In the genomic region with DNA sequence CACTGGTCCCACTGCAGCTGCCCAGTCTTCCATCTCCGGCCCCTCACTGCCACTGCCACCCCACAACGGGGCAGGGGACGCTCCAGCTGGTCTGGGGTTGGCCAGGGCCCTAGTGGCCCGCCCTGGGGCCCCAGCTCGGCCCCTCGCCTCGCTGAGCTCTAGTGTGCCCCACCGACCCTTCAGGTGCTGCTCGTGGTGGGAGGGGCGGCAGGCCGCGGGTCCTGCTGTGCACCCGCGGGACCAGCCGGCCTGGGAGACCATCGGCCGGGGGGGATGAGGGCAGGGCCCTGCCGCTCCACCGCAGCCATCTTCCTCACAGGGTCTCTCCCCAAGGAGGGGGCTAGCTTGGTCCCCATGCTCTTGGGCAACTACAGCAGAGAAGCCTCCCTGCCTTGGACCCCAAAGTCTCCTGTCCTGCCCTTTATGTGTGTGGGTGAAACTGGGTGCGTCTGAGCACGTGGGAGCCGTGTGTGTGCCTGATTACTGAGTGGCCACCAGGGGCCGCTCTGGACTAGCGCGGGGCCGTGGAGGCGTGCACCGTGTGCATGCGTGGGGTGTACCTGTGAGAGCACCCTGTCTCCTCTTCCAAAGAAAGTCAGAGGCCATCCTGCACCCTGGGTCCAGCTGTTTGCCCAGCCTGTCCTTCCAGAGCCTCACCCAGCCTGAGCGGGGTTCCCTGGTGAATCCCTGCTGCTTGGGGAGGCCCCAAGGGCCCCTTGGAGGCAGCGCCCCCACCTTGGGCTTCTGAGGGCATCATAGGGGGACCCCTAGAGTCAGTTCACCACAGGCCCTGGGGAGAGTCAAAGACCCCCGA, we compare ENCODE assay signal across 9 cellular contexts. TPM values are rescaled to one million over a fixed set of nuclear protein-coding genes. Genes with fewer than 3 reads are reported as not detected.
DNase-seq lines count a peak whose midpoint lies in the region; ATAC-seq and TF ChIP-seq lines count a peak whose summit lies in the region.
"Had no signal": no experiment of that assay in that cellular context is flagged by ENCODE, and none has a peak within 500 bp of the region (broad histone marks: within the 10 kb centered on the region; RNA-seq: fewer than 3 reads in every experiment).

No MANE protein-coding gene starts in this region.

- no peak for TF ChIP-seq POLR2A in esophagus squamous epithelium (IDR thresholded peaks at IDR 0.05)
- no peak for TF ChIP-seq POLR2A in thyroid gland (IDR thresholded peaks at IDR 0.05)

- intact Hi-C loops in esophagus squamous epithelium (cut with DNase I) = no loop called here
- intact Hi-C loops in thyroid gland (cut with DNase I) = no loop called here

- H3K27me3 ChIP-seq in esophagus squamous epithelium = peaks cover 0 to 29% (median 0%) of the 10 kb centered on the region in 4 donors
- peaks cover 0 to 21% (median 0%) of the 10 kb centered on the region in 3 experiments for H3K27me3 ChIP-seq in neuronal stem cell (ENCODE audit: control insufficient read depth in 3 of 3, insufficient read depth in 3 of 3, low read depth in 1 of 3, low read length in 3 of 3)
- H3K27me3 ChIP-seq in thyroid gland = no peaks in the 10 kb centered on the region
- H3K27me3 ChIP-seq: BLaER1 had no signal

- TF ChIP-seq CTCF in esophagus squamous epithelium (IDR thresholded peaks at IDR 0.05) = peak; percentile 35 to 94 (median 82)
- TF ChIP-seq CTCF in thyroid gland (IDR thresholded peaks at IDR 0.05) = peak; percentile 49 to 63 (median 58)

- no peak overlapping the region for H3K4me2 ChIP-seq in neuronal stem cell (ENCODE audit: insufficient read depth, low read length, poor library complexity, severe bottlenecking)
- H3K4me2 ChIP-seq: BLaER1 had no signal

- no peak overlapping the region for H3K4ac ChIP-seq in neuronal stem cell (ENCODE audit: low read length)

- no peak for ATAC-seq in GM18520 (IDR thresholded peaks at IDR 0.05; ENCODE audit: unreplicated experiment)

- H2AK5ac ChIP-seq in neuronal stem cell (ENCODE audit: low read depth, low read length) = peak overlapping the region; percentile 95

- no peak overlapping the region for H3K14ac ChIP-seq in neuronal stem cell (ENCODE audit: low read length)

- peak overlapping the region; percentile 94 for H3K18ac ChIP-seq in neuronal stem cell (ENCODE audit: low read length)

- H2BK120ac ChIP-seq in neuronal stem cell (ENCODE audit: low read depth, low read length) = peak overlapping the region; percentile 87

- H4K8ac ChIP-seq in neuronal stem cell (ENCODE audit: low read depth, low read length) = no peak overlapping the region

- 61 to 64% methylated on average over 3 to 9 of the region's 32 CpGs for WGBS in esophagus squamous epithelium, 2 donors
- no CpG with 5 or more reads among the region's 32 CpGs for WGBS in neuronal stem cell (ENCODE audit: extremely low coverage in 2 of 2, insufficient read length in 2 of 2, insufficient replicate concordance in 1 of 2), 2 donors
- WGBS in thyroid gland, 2 donors = 45 to 52% methylated on average over 18 to 20 of the region's 32 CpGs

- DNase-seq in DMS53 (lab: John Stamatoyannopoulos, UW) = peak; percentile 68
- no peak for DNase-seq in DMS53 treated with DMSO at 0.1 percent for 48 hours (lab: John Stamatoyannopoulos, UW; ENCODE audit: unreplicated experiment)
- peak; percentile 41 to 51 for DNase-seq in NOMO-1 (lab: John Stamatoyannopoulos, UW; ENCODE audit: unreplicated experiment in 2 of 2)
- peak; percentile 83 for DNase-seq in activated CD8-positive, alpha-beta memory T cell treated with anti-CD3 and anti-CD28 coated beads, Interleukin-2, amount 50 U/mL, for 48 hours
- no peak for DNase-seq in esophagus squamous epithelium (lab: John Stamatoyannopoulos, UW)
- no peak for DNase-seq in neuronal stem cell (ENCODE audit: low spot score)
- DNase-seq in thyroid gland = peak; percentile 26 to 32

- H3K36me3 ChIP-seq in esophagus squamous epithelium = peaks cover 0 to 17% (median 0%) of the 10 kb centered on the region in 3 donors
- H3K36me3 ChIP-seq in neuronal stem cell (replicated peaks in 1 of 2; ENCODE audit: control insufficient read depth in 2 of 2, insufficient read depth in 2 of 2, low read length in 2 of 2) = peaks cover 7 to 18% of the 10 kb centered on the region in 2 donors
- H3K36me3 ChIP-seq in thyroid gland = no peaks in the 10 kb centered on the region

- H2BK12ac ChIP-seq in neuronal stem cell (ENCODE audit: low read length) = peak overlapping the region; percentile 90

- no peak overlapping the region for H2AFZ ChIP-seq in neuronal stem cell (ENCODE audit: low read length)

- H3K4me3 ChIP-seq in esophagus squamous epithelium = peak overlapping the region in 1 of 4 donors; percentile 35
- no peak overlapping the region for H3K4me3 ChIP-seq in neuronal stem cell (ENCODE audit: low read length in 2 of 2)
- no peak overlapping the region for H3K4me3 ChIP-seq in thyroid gland (replicated peaks in 1 of 3)
- H3K4me3 ChIP-seq: BLaER1 had no signal

- H3K27ac ChIP-seq in esophagus squamous epithelium (no peak overlapping the region), neuronal stem cell (replicated peaks; ENCODE audit: low read length) (no peak overlapping the region), thyroid gland (no peak overlapping the region)
- H3K27ac ChIP-seq: BLaER1 had no signal

- H2BK5ac ChIP-seq in neuronal stem cell (ENCODE audit: low read length) = peak overlapping the region; percentile 87

- H3K79me1 ChIP-seq in neuronal stem cell (ENCODE audit: low read depth, low read length) = peaks cover 7% of the 10 kb centered on the region

- peak overlapping the region; percentile 98 for H3K23ac ChIP-seq in neuronal stem cell (ENCODE audit: low read depth, low read length, poor library complexity)

- H2BK15ac ChIP-seq in neuronal stem cell (ENCODE audit: low read length) = peak overlapping the region; percentile 67

- H3K9me3 ChIP-seq in esophagus squamous epithelium (no peaks in the 10 kb centered on the region), neuronal stem cell (replicated peaks in 1 of 2; ENCODE audit: control insufficient read depth in 2 of 2, insufficient read depth in 1 of 2, low read depth in 1 of 2, low read length in 2 of 2) (no peaks in the 10 kb centered on the region), thyroid gland (no peaks in the 10 kb centered on the region)
- H3K9me3 ChIP-seq: BLaER1 had no signal

- H3K4me1 ChIP-seq in esophagus squamous epithelium = peaks cover 5 to 37% (median 8%) of the 10 kb centered on the region in 3 donors
- H3K4me1 ChIP-seq in neuronal stem cell (ENCODE audit: control insufficient read depth in 2 of 2, insufficient read depth in 1 of 2, low read depth in 1 of 2, low read length in 2 of 2) = peaks cover 0 to 9% of the 10 kb centered on the region in 2 donors
- H3K4me1 ChIP-seq in thyroid gland = peaks cover 0 to 11% of the 10 kb centered on the region in 2 donors

- H4K91ac ChIP-seq in neuronal stem cell (ENCODE audit: low read depth, low read length, poor library complexity) = no peak overlapping the region

- H3K9ac ChIP-seq in neuronal stem cell (ENCODE audit: low read depth, low read length, poor library complexity) = no peak overlapping the region
- H3K9ac ChIP-seq: BLaER1 had no signal

RNA-seq across cellular contexts. Expression of gene ACR, which starts 6.0 kb away (rescaled TPM):
- total RNA-seq in esophagus squamous epithelium (not detected), thyroid gland (1 to 10 TPM in 1 of 4 donors, under 1 TPM in 1, not detected in 2; 0.27 to 1.4 TPM)
- polyA plus RNA-seq in neuronal stem cell (2013, experiment 1 of 2) = 0.61 TPM
- 0.48 TPM for polyA plus RNA-seq in neuronal stem cell (2013, experiment 2 of 2)

RNA-seq across cellular contexts. Expression of gene RABL2B, which starts 51.4 kb away (rescaled TPM):
- total RNA-seq in esophagus squamous epithelium (10 to 100 TPM in 2 of 4 donors, 1 to 10 TPM in 2; 8.0 to 15.1 (median 10.7) TPM), thyroid gland (10 to 100 TPM; 20.7 to 29.3 (median 27.0) TPM)
- 26.7 TPM for polyA plus RNA-seq in neuronal stem cell (2013, experiment 1 of 2)
- 27.6 TPM for polyA plus RNA-seq in neuronal stem cell (2013, experiment 2 of 2)

RNA-seq across cellular contexts. Expression of gene SHANK3, which starts 59.4 kb away (rescaled TPM):
- total RNA-seq in esophagus squamous epithelium (1 to 10 TPM; 3.7 to 5.9 (median 4.5) TPM), thyroid gland (10 to 100 TPM; 11.5 to 23.0 (median 17.7) TPM)
- 9.8 TPM for polyA plus RNA-seq in neuronal stem cell (2013, experiment 1 of 2)
- 9.9 TPM for polyA plus RNA-seq in neuronal stem cell (2013, experiment 2 of 2)

Comparison
In these comparisons a context has a peak if more than half of its experiments do, and no peak if none do; other contexts are left out.
1. DNase-seq: peak in DMS53 (single experiment), NOMO-1 (2 of 2), activated CD8-positive, alpha-beta memory T cell treated with anti-CD3 and anti-CD28 coated beads, Interleukin-2, amount 50 U/mL, for 48 hours (single experiment) and thyroid gland (2 of 2); none in DMS53 treated with DMSO at 0.1 percent for 48 hours (single experiment), esophagus squamous epithelium (single experiment) and neuronal stem cell (single experiment).